Comparison of ENCODE assay signal across 9 cellular contexts in genomic region chr2:222813177-222813843, GRCh38. TPM values are rescaled to one million over a fixed set of nuclear protein-coding genes. Genes with fewer than 3 reads are reported as not detected.
DNase-seq lines count a peak whose midpoint lies in the region; ATAC-seq and TF ChIP-seq lines count a peak whose summit lies in the region.
"Had no signal": no experiment of that assay in that cellular context is flagged by ENCODE, and none has a peak within 500 bp of the region (broad histone marks: within the 10 kb centered on the region; RNA-seq: fewer than 3 reads in every experiment).

No MANE protein-coding gene starts in this region.

- DNase-seq in GM10248 (ENCODE audit: extremely low spot score) = peak; percentile 65
- DNase-seq in activated T-helper 2 cell treated with anti-CD3 and anti-CD28 coated beads, Interferon-gamma antibody, Interleukin-2, Interleukin-4, amounts not matched to agents 10 μg/mL and 5 μg/mL and 100 μg/mL, durations not matched to agents 14 hours and 24 hours and 36 hours (ENCODE audit: low spot score) = no peak
- no peak for DNase-seq in NCI-H128 (lab: John Stamatoyannopoulos, UW; ENCODE audit: unreplicated experiment)
- no peak for DNase-seq in effector memory CD8-positive, alpha-beta T cell
- no peak for DNase-seq in central memory CD4-positive, alpha-beta T cell
- DNase-seq in naive thymus-derived CD8-positive, alpha-beta T cell = no peak
- DNase-seq: amniotic stem cell had no signal

- peak overlapping the region; percentile 94 for H3K27ac Mint-ChIP-seq in activated T-helper 2 cell treated with anti-CD3 and anti-CD28 coated beads, Interferon-gamma antibody, Interleukin-2, Interleukin-4, amounts not matched to agents 10 μg/mL and 5 μg/mL and 100 μg/mL, durations not matched to agents 14 hours and 24 hours and 36 hours
- H3K27ac Mint-ChIP-seq in effector memory CD8-positive, alpha-beta T cell = no peak overlapping the region
- H3K27ac Mint-ChIP-seq in naive thymus-derived CD8-positive, alpha-beta T cell = no peak overlapping the region

- peak; percentile 92 for ATAC-seq in GM19351 (IDR thresholded peaks at IDR 0.05; ENCODE audit: unreplicated experiment)
- ATAC-seq in HG03064 (IDR thresholded peaks at IDR 0.05; ENCODE audit: low read depth, unreplicated experiment) = peak; percentile 97
- no peak for ATAC-seq in effector memory CD8-positive, alpha-beta T cell (replicated peaks)
- no peak for ATAC-seq in naive thymus-derived CD8-positive, alpha-beta T cell

- POLR2A ChIA-PET in GM10248 (lab: Yijun Ruan, JAX) = interaction anchor here (0.5 kb wide), 1 partner anchor 1128 kb away, joined by 5 read pairs; no protein-coding TSS in a partner anchor
- POLR2A ChIA-PET in naive thymus-derived CD8-positive, alpha-beta T cell (lab: Charles Lee) = no interaction called here

- peaks cover 24% of the 10 kb centered on the region for H3K4me1 Mint-ChIP-seq in activated T-helper 2 cell treated with anti-CD3 and anti-CD28 coated beads, Interferon-gamma antibody, Interleukin-2, Interleukin-4, amounts not matched to agents 10 μg/mL and 5 μg/mL and 100 μg/mL, durations not matched to agents 14 hours and 24 hours and 36 hours (ENCODE audit: low read depth)
- H3K4me1 Mint-ChIP-seq in effector memory CD8-positive, alpha-beta T cell (ENCODE audit: low read depth in 2 of 2) = no peaks in the 10 kb centered on the region
- H3K4me1 Mint-ChIP-seq in naive thymus-derived CD8-positive, alpha-beta T cell = no peaks in the 10 kb centered on the region

- TF ChIP-seq CTCF in GM10248 (IDR thresholded peaks at IDR 0.05; ENCODE audit: control extremely low read depth, extremely low read depth, low read depth, missing control alignments) = no peak

- no peaks in the 10 kb centered on the region for H3K9me3 Mint-ChIP-seq in activated T-helper 2 cell treated with anti-CD3 and anti-CD28 coated beads, Interferon-gamma antibody, Interleukin-2, Interleukin-4, amounts not matched to agents 10 μg/mL and 5 μg/mL and 100 μg/mL, durations not matched to agents 14 hours and 24 hours and 36 hours
- H3K9me3 Mint-ChIP-seq in effector memory CD8-positive, alpha-beta T cell = no peaks in the 10 kb centered on the region
- peaks cover 0 to 2% (median 0%) of the 10 kb centered on the region in 9 donors for H3K9me3 Mint-ChIP-seq in naive thymus-derived CD8-positive, alpha-beta T cell

- H3K27me3 Mint-ChIP-seq in activated T-helper 2 cell treated with anti-CD3 and anti-CD28 coated beads, Interferon-gamma antibody, Interleukin-2, Interleukin-4, amounts not matched to agents 10 μg/mL and 5 μg/mL and 100 μg/mL, durations not matched to agents 14 hours and 24 hours and 36 hours (ENCODE audit: low read depth) = no peaks in the 10 kb centered on the region
- H3K27me3 Mint-ChIP-seq in effector memory CD8-positive, alpha-beta T cell = peaks cover 7 to 11% of the 10 kb centered on the region in 2 donors
- no peaks in the 10 kb centered on the region for H3K27me3 Mint-ChIP-seq in naive thymus-derived CD8-positive, alpha-beta T cell

- CTCF ChIA-PET in GM10248 (lab: Yijun Ruan, JAX) = interaction anchor here (1.1 to 2.8 kb wide), 8 partner anchors 8 to 159 kb away, joined by 3 to 9 read pairs (median 4); no protein-coding TSS in a partner anchor

- H3K36me3 Mint-ChIP-seq in activated T-helper 2 cell treated with anti-CD3 and anti-CD28 coated beads, Interferon-gamma antibody, Interleukin-2, Interleukin-4, amounts not matched to agents 10 μg/mL and 5 μg/mL and 100 μg/mL, durations not matched to agents 14 hours and 24 hours and 36 hours (ENCODE audit: low read depth) = no peaks in the 10 kb centered on the region
- H3K36me3 Mint-ChIP-seq in effector memory CD8-positive, alpha-beta T cell (ENCODE audit: insufficient read depth) = no peaks in the 10 kb centered on the region
- no peaks in the 10 kb centered on the region for H3K36me3 Mint-ChIP-seq in naive thymus-derived CD8-positive, alpha-beta T cell

- H3K4me3 Mint-ChIP-seq in activated T-helper 2 cell treated with anti-CD3 and anti-CD28 coated beads, Interferon-gamma antibody, Interleukin-2, Interleukin-4, amounts not matched to agents 10 μg/mL and 5 μg/mL and 100 μg/mL, durations not matched to agents 14 hours and 24 hours and 36 hours (ENCODE audit: low read depth) = peak overlapping the region; percentile 23
- H3K4me3 Mint-ChIP-seq in effector memory CD8-positive, alpha-beta T cell = no peak overlapping the region
- no peak overlapping the region for H3K4me3 Mint-ChIP-seq in naive thymus-derived CD8-positive, alpha-beta T cell

- intact Hi-C loops in activated T-helper 2 cell treated with anti-CD3 and anti-CD28 coated beads, Interferon-gamma antibody, Interleukin-2, Interleukin-4, amounts not matched to agents 10 μg/mL and 5 μg/mL and 100 μg/mL, durations not matched to agents 14 hours and 24 hours and 36 hours (cut with micrococcal nuclease) = loop anchor here (1.0 to 5.0 kb wide), 7 partner anchors 16 to 105 kb away; no protein-coding TSS in a partner anchor

RNA-seq across cellular contexts. Expression of gene ACSL3, which starts 47.5 kb away (rescaled TPM):
- total RNA-seq in activated T-helper 2 cell treated with anti-CD3 and anti-CD28 coated beads, Interferon-gamma antibody, Interleukin-2, Interleukin-4, amounts not matched to agents 10 μg/mL and 5 μg/mL and 100 μg/mL, durations not matched to agents 14 hours and 24 hours and 36 hours = 72.5 and 74.0 TPM in 2 replicates
- 10 to 100 TPM; 37.8 to 43.1 TPM for total RNA-seq in naive thymus-derived CD8-positive, alpha-beta T cell
- 10 to 100 TPM; 27.8 to 32.5 (median 31.2) TPM for polyA plus RNA-seq in naive thymus-derived CD8-positive, alpha-beta T cell

Comparison
In these comparisons a context has a peak if more than half of its experiments do, and no peak if none do; other contexts are left out.
1. ATAC-seq: peak in GM19351 (single experiment) and HG03064 (single experiment); none in effector memory CD8-positive, alpha-beta T cell (single experiment) and naive thymus-derived CD8-positive, alpha-beta T cell (0 of 2).